Comparison of ENCODE assay signal across 10 cellular contexts in the genomic region with DNA sequence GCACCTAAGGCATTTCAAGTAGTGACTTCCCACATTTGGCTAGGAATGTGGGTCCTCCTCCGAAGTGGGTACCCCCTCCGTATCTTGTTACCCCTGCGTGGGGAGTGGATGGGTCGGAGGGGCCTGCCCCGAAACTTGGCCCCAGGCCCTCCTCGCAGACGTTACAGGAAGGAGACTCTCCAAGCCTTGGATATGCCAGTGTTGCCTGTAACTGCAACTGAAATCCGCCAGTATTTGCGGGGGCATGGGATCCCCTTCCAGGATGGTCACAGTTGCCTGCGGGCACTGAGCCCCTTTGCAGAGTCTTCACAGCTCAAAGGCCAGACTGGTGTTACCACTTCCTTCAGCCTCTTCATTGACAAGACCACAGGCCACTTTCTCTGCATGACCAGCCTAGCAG. TPM values are rescaled to one million over a fixed set of nuclear protein-coding genes. Genes with fewer than 3 reads are reported as not detected.
DNase-seq lines count a peak whose midpoint lies in the region; ATAC-seq and TF ChIP-seq lines count a peak whose summit lies in the region.
"Had no signal": no experiment of that assay in that cellular context is flagged by ENCODE, and none has a peak within 500 bp of the region (broad histone marks: within the 10 kb centered on the region; RNA-seq: fewer than 3 reads in every experiment).

No MANE protein-coding gene starts in this region.

- H3F3A ChIP-seq in OCI-LY1 (ENCODE audit: insufficient read depth, low read length), result no peaks in the 10 kb centered on the region

- H3K4me1 ChIP-seq in CD4-positive, alpha-beta memory T cell (ENCODE audit: insufficient read depth, low read length), result peaks cover 25% of the 10 kb centered on the region
- peaks cover 16% of the 10 kb centered on the region for H3K4me1 ChIP-seq in OCI-LY1 (ENCODE audit: insufficient read depth, low read length, severe bottlenecking)
- H3K4me1 ChIP-seq in endodermal cell (ENCODE audit: control insufficient read depth, insufficient read depth, low read length), result no peaks in the 10 kb centered on the region
- peaks cover 12 to 13% of the 10 kb centered on the region in 2 donors for H3K4me1 ChIP-seq in neuronal stem cell (ENCODE audit: control insufficient read depth in 2 of 2, insufficient read depth in 1 of 2, low read depth in 1 of 2, low read length in 2 of 2)

- H4K20me1 ChIP-seq in OCI-LY1 (ENCODE audit: insufficient read depth, low read length), result no peaks in the 10 kb centered on the region

- TF ChIP-seq CTCF in OCI-LY1 (IDR thresholded peaks at IDR 0.05; ENCODE audit: low read length) (no peak), endodermal cell (conservative IDR thresholded peaks at IDR 0.05) (no peak)

- H2BK15ac ChIP-seq in neuronal stem cell (ENCODE audit: low read length), result no peak overlapping the region

- no peak overlapping the region for H2BK12ac ChIP-seq in neuronal stem cell (ENCODE audit: low read length)

- H2AFZ ChIP-seq in OCI-LY1 (ENCODE audit: low read length) (no peak overlapping the region), neuronal stem cell (ENCODE audit: low read length) (no peak overlapping the region)

- H3K27ac ChIP-seq in CD4-positive, alpha-beta memory T cell (ENCODE audit: low read depth, low read length), result peak overlapping the region; percentile 71
- H3K27ac ChIP-seq in OCI-LY1 (ENCODE audit: low read depth, low read length, poor library complexity, severe bottlenecking), result no peak overlapping the region
- H3K27ac ChIP-seq in endodermal cell (ENCODE audit: low read depth, low read length), result no peak overlapping the region
- H3K27ac ChIP-seq in neuronal stem cell (replicated peaks; ENCODE audit: low read length), result no peak overlapping the region

- H3K27ac Mint-ChIP-seq in CD4-positive, alpha-beta memory T cell, result peak overlapping the region in 2 of 7 donors; percentile 41 to 97
- peak overlapping the region; percentile 93 for H3K27ac Mint-ChIP-seq in endodermal cell

- no peak overlapping the region for H3K4ac ChIP-seq in neuronal stem cell (ENCODE audit: low read length)

- H3K23ac ChIP-seq in neuronal stem cell (ENCODE audit: low read depth, low read length, poor library complexity), result no peak overlapping the region

- H3K36me3 ChIP-seq in CD4-positive, alpha-beta memory T cell (ENCODE audit: insufficient read depth, low read length), result peaks cover 23% of the 10 kb centered on the region
- H3K36me3 ChIP-seq in OCI-LY1 (ENCODE audit: insufficient read depth, low read length), result peaks cover 32% of the 10 kb centered on the region
- H3K36me3 ChIP-seq in endodermal cell (ENCODE audit: control insufficient read depth, insufficient read depth, low read length), result peaks cover 40% of the 10 kb centered on the region
- peaks cover 31 to 67% of the 10 kb centered on the region in 2 donors for H3K36me3 ChIP-seq in neuronal stem cell (replicated peaks in 1 of 2; ENCODE audit: control insufficient read depth in 2 of 2, insufficient read depth in 2 of 2, low read length in 2 of 2)

- no peaks in the 10 kb centered on the region for H3K27me3 Mint-ChIP-seq in CD4-positive, alpha-beta memory T cell
- no peaks in the 10 kb centered on the region for H3K27me3 Mint-ChIP-seq in endodermal cell (ENCODE audit: insufficient read depth)

- no peaks in the 10 kb centered on the region for H3K27me3 ChIP-seq in CD4-positive, alpha-beta memory T cell (ENCODE audit: insufficient read depth, low read length)
- H3K27me3 ChIP-seq in OCI-LY1 (ENCODE audit: insufficient read depth, low read length) (no peaks in the 10 kb centered on the region), endodermal cell (ENCODE audit: control insufficient read depth, insufficient read depth, low read length, poor library complexity, severe bottlenecking) (no peaks in the 10 kb centered on the region), neuronal stem cell (ENCODE audit: control insufficient read depth in 3 of 3, insufficient read depth in 3 of 3, low read depth in 1 of 3, low read length in 3 of 3) (no peaks in the 10 kb centered on the region)

- no peak for DNase-seq in CD4-positive, alpha-beta memory T cell
- DNase-seq in endodermal cell (no peak), neuronal stem cell (ENCODE audit: low spot score) (no peak), SHP77 (lab: John Stamatoyannopoulos, UW) (no peak), epidermal melanocyte (ENCODE audit: insufficient read length, low spot score) (no peak)
- DNase-seq: activated gamma-delta T cell, NCI-H187 treated with DMSO at 0.1 percent for 48 hours had no signal

- peak overlapping the region; percentile 85 to 98 (median 94) for H3K4me3 Mint-ChIP-seq in CD4-positive, alpha-beta memory T cell
- peak overlapping the region; percentile 93 for H3K4me3 Mint-ChIP-seq in endodermal cell

- H3K79me2 ChIP-seq in OCI-LY1 (ENCODE audit: insufficient read depth, low read length), result peaks cover 15% of the 10 kb centered on the region

- H3K9ac ChIP-seq in OCI-LY1 (ENCODE audit: low read length) (peak overlapping the region; percentile 86), endodermal cell (ENCODE audit: extremely low read depth, low read length, poor library complexity, severe bottlenecking) (peak overlapping the region; percentile 60), neuronal stem cell (ENCODE audit: low read depth, low read length, poor library complexity) (peak overlapping the region; percentile 85)

- H3K14ac ChIP-seq in neuronal stem cell (ENCODE audit: low read length), result no peak overlapping the region

- H4K91ac ChIP-seq in neuronal stem cell (ENCODE audit: low read depth, low read length, poor library complexity), result no peak overlapping the region

- H3K4me1 Mint-ChIP-seq in CD4-positive, alpha-beta memory T cell, result peaks cover 16 to 44% (median 30%) of the 10 kb centered on the region in 4 donors
- H3K4me1 Mint-ChIP-seq in endodermal cell, result peaks cover 9% of the 10 kb centered on the region

- POLR2A ChIA-PET in CD4-positive, alpha-beta memory T cell (lab: Charles Lee; ENCODE audit: partially characterized antibody), result interaction anchor here (1.1 to 6.4 kb wide), 3 partner anchors 10 to 75 kb away, joined by 3 to 84 read pairs (median 7); a partner anchor contains a TSS

- WGBS in endodermal cell (ENCODE audit: insufficient coverage in 1 of 2, insufficient read length in 1 of 2), 2 experiments, result 68% methylated on average over 9 to 10 of the region's 10 CpGs
- no CpG with 5 or more reads among the region's 10 CpGs for WGBS in neuronal stem cell (ENCODE audit: extremely low coverage in 2 of 2, insufficient read length in 2 of 2, insufficient replicate concordance in 1 of 2), 2 donors

- H2BK120ac ChIP-seq in neuronal stem cell (ENCODE audit: low read depth, low read length), result no peak overlapping the region

- intact Hi-C loops in CD4-positive, alpha-beta memory T cell (cut with micrococcal nuclease), result no loop called here

- peaks cover 10% of the 10 kb centered on the region for H3K79me1 ChIP-seq in neuronal stem cell (ENCODE audit: low read depth, low read length)

- peaks cover 22 to 44% of the 10 kb centered on the region in 2 donors for H3K36me3 Mint-ChIP-seq in CD4-positive, alpha-beta memory T cell
- peaks cover 39% of the 10 kb centered on the region for H3K36me3 Mint-ChIP-seq in endodermal cell (ENCODE audit: low read depth)

- H3K9me3 ChIP-seq in CD4-positive, alpha-beta memory T cell (ENCODE audit: control insufficient read depth in 1 of 2, low read length in 2 of 2), result no peaks in the 10 kb centered on the region
- H3K9me3 ChIP-seq in OCI-LY1 (ENCODE audit: low read length), result no peaks in the 10 kb centered on the region
- no peaks in the 10 kb centered on the region for H3K9me3 ChIP-seq in endodermal cell (ENCODE audit: control insufficient read depth, low read length)
- peaks cover 0 to 3% of the 10 kb centered on the region in 2 donors for H3K9me3 ChIP-seq in neuronal stem cell (replicated peaks in 1 of 2; ENCODE audit: control insufficient read depth in 2 of 2, insufficient read depth in 1 of 2, low read depth in 1 of 2, low read length in 2 of 2)

- H3K18ac ChIP-seq in neuronal stem cell (ENCODE audit: low read length), result no peak overlapping the region

- H3K4me2 ChIP-seq in OCI-LY1 (ENCODE audit: low read length), result peak overlapping the region; percentile 95
- peak overlapping the region; percentile 80 for H3K4me2 ChIP-seq in neuronal stem cell (ENCODE audit: insufficient read depth, low read length, poor library complexity, severe bottlenecking)

- H3K9me2 ChIP-seq in OCI-LY1 (ENCODE audit: low read depth, low read length), result no peaks in the 10 kb centered on the region

- no peak overlapping the region for H4K8ac ChIP-seq in neuronal stem cell (ENCODE audit: low read depth, low read length)

- peak overlapping the region; percentile 67 to 91 for H3K4me3 ChIP-seq in CD4-positive, alpha-beta memory T cell (ENCODE audit: low read length in 2 of 2)
- H3K4me3 ChIP-seq in OCI-LY1 (ENCODE audit: low read depth, low read length, poor library complexity, severe bottlenecking) (peak overlapping the region; percentile 88), endodermal cell (ENCODE audit: low read length) (peak overlapping the region; percentile 92), neuronal stem cell (ENCODE audit: low read length in 2 of 2) (peak overlapping the region; percentile 88 to 93)

- H3K9me3 Mint-ChIP-seq in CD4-positive, alpha-beta memory T cell, result no peaks in the 10 kb centered on the region
- no peaks in the 10 kb centered on the region for H3K9me3 Mint-ChIP-seq in endodermal cell

- ATAC-seq in HG02623 (IDR thresholded peaks at IDR 0.05; ENCODE audit: unreplicated experiment) (no peak), GM19328 (IDR thresholded peaks at IDR 0.05; ENCODE audit: unreplicated experiment) (no peak)

- H2BK5ac ChIP-seq in neuronal stem cell (ENCODE audit: low read length), result no peak overlapping the region

- CTCF ChIA-PET in CD4-positive, alpha-beta memory T cell (lab: Charles Lee; ENCODE audit: partially characterized antibody), result interaction anchor here (2.3 to 12.0 kb wide), 3 partner anchors 9 to 29 kb away, joined by 6 to 171 read pairs (median 46); no protein-coding TSS in a partner anchor

- no peak overlapping the region for H2AK5ac ChIP-seq in neuronal stem cell (ENCODE audit: low read depth, low read length)

RNA-seq across cellular contexts. Expression of a gene that starts 0.8 kb away (rescaled TPM):
- 10 to 100 TPM; 11.5 to 14.3 TPM for total RNA-seq in CD4-positive, alpha-beta memory T cell
- 10 to 100 TPM in 1 of 2 donors, 1 to 10 TPM in 1; 5.0 to 10.3 TPM for polyA plus RNA-seq in CD4-positive, alpha-beta memory T cell
- 10 to 100 TPM; 11.2 to 15.1 TPM for total RNA-seq in endodermal cell
- polyA plus RNA-seq in endodermal cell (2013, experiment 1 of 2), result 13.7 TPM
- polyA plus RNA-seq in endodermal cell (2013, experiment 2 of 2), result 11.1 TPM
- 7.5 TPM for polyA plus RNA-seq in neuronal stem cell (2013, experiment 1 of 2)
- polyA plus RNA-seq in neuronal stem cell (2013, experiment 2 of 2), result 7.0 TPM

RNA-seq across cellular contexts. Expression of a gene that starts 0.9 kb away (rescaled TPM):
- total RNA-seq in CD4-positive, alpha-beta memory T cell, result 10 to 100 TPM; 65.8 to 71.6 TPM
- polyA plus RNA-seq in CD4-positive, alpha-beta memory T cell, result 100 to 1,000 TPM; 110 to 114 TPM
- total RNA-seq in endodermal cell, result 10 to 100 TPM; 68.9 to 72.8 TPM
- polyA plus RNA-seq in endodermal cell (2013, experiment 1 of 2), result 85.0 TPM
- polyA plus RNA-seq in endodermal cell (2013, experiment 2 of 2), result 76.2 TPM
- 72.6 TPM for polyA plus RNA-seq in neuronal stem cell (2013, experiment 1 of 2)
- polyA plus RNA-seq in neuronal stem cell (2013, experiment 2 of 2), result 69.4 TPM

RNA-seq across cellular contexts. Expression of a gene that starts 11.4 kb away (rescaled TPM):
- total RNA-seq in CD4-positive, alpha-beta memory T cell, result 10 to 100 TPM; 33.4 to 33.9 TPM
- 10 to 100 TPM in 1 of 2 donors, 1 to 10 TPM in 1; 8.4 to 19.9 TPM for polyA plus RNA-seq in CD4-positive, alpha-beta memory T cell
- 10 to 100 TPM; 76.8 to 85.9 TPM for total RNA-seq in endodermal cell
- polyA plus RNA-seq in endodermal cell (2013, experiment 1 of 2), result 81.0 TPM
- 75.3 TPM for polyA plus RNA-seq in endodermal cell (2013, experiment 2 of 2)
- 75.1 TPM for polyA plus RNA-seq in neuronal stem cell (2013, experiment 1 of 2)
- 76.2 TPM for polyA plus RNA-seq in neuronal stem cell (2013, experiment 2 of 2)

RNA-seq across cellular contexts. Expression of a gene that starts 18.9 kb away (rescaled TPM):
- total RNA-seq in CD4-positive, alpha-beta memory T cell, result 1 to 10 TPM; 1.1 to 1.4 TPM
- polyA plus RNA-seq in CD4-positive, alpha-beta memory T cell, result under 1 TPM in 1 of 2 donors, not detected in 1; 0.26 TPM
- 10 to 100 TPM; 20.1 to 36.6 TPM for total RNA-seq in endodermal cell
- 17.0 TPM for polyA plus RNA-seq in endodermal cell (2013, experiment 1 of 2)
- 13.1 TPM for polyA plus RNA-seq in endodermal cell (2013, experiment 2 of 2)
- 8.9 TPM for polyA plus RNA-seq in neuronal stem cell (2013, experiment 1 of 2)
- polyA plus RNA-seq in neuronal stem cell (2013, experiment 2 of 2), result 9.1 TPM

RNA-seq across cellular contexts. Expression of a gene that starts 42.8 kb away (rescaled TPM):
- total RNA-seq in CD4-positive, alpha-beta memory T cell, result 1 to 10 TPM; 1.1 to 1.8 TPM
- polyA plus RNA-seq in CD4-positive, alpha-beta memory T cell, result under 1 TPM; 0.20 to 0.29 TPM
- total RNA-seq in endodermal cell, result 1 to 10 TPM in 1 of 2 donors, under 1 TPM in 1; 0.49 to 1.1 TPM
- polyA plus RNA-seq in endodermal cell (2013, experiment 1 of 2), result 0.53 TPM
- polyA plus RNA-seq in endodermal cell (2013, experiment 2 of 2), result 0.50 TPM
- 0.29 TPM for polyA plus RNA-seq in neuronal stem cell (2013, experiment 1 of 2)
- 0.33 TPM for polyA plus RNA-seq in neuronal stem cell (2013, experiment 2 of 2)
